Comparison of ENCODE assay signal across 11 cellular contexts in genomic region chr6:2505624-2506023, GRCh38.
DNase-seq lines count a peak whose midpoint lies in the region; ATAC-seq, FAIRE-seq and TF ChIP-seq lines count a peak whose summit lies in the region.
"Had no signal": no experiment of that assay in that cellular context is flagged by ENCODE, and none has a peak within 500 bp of the region (broad histone marks: within the 10 kb centered on the region; RNA-seq: fewer than 3 reads in every experiment).

No MANE protein-coding gene starts in this region.

- H3K27ac ChIP-seq in kidney (ENCODE audit: low read depth in 2 of 2, low read length in 2 of 2): no peak overlapping the region
- H3K27ac ChIP-seq: gastrocnemius medialis had no signal

- no peaks in the 10 kb centered on the region for H3K4me1 ChIP-seq in kidney (ENCODE audit: control insufficient read depth in 1 of 2, insufficient read depth in 1 of 2, low read depth in 1 of 2, low read length in 2 of 2)
- H3K4me1 ChIP-seq: gastrocnemius medialis had no signal

- FAIRE-seq in kidney (lab: Jason Lieb, UNC): no peak

- no peak for ATAC-seq in HG03095 (IDR thresholded peaks at IDR 0.05; ENCODE audit: unreplicated experiment)
- ATAC-seq: gastrocnemius medialis had no signal

- intact Hi-C loops in kidney (cut with DNase I): no loop called here

- H3K4me3 ChIP-seq in epithelial cell of proximal tubule (ENCODE audit: low read depth, low read length) (no peak overlapping the region), kidney (ENCODE audit: low read length in 2 of 2) (no peak overlapping the region)
- H3K4me3 ChIP-seq: gastrocnemius medialis had no signal

- DNase-seq in stimulated activated CD4-positive, alpha-beta T cell treated with anti-CD3 and anti-CD28 coated beads, Interleukin-15, amount 100 ng/mL, for 24 hours: peak; percentile 25
- DNase-seq in stimulated activated CD4-positive, alpha-beta T cell treated with anti-CD3 and anti-CD28 coated beads, Interleukin-4, amount 100 ng/mL, for 24 hours: no peak
- DNase-seq in NCI-H69 (lab: John Stamatoyannopoulos, UW) (peak; percentile 31), epithelial cell of proximal tubule (ENCODE audit: low read depth) (no peak), NCI-H2227 treated with DMSO at 0.1 percent for 48 hours (lab: John Stamatoyannopoulos, UW) (no peak), kidney (no peak), NCI-H187 treated with DMSO at 0.1 percent for 48 hours (lab: John Stamatoyannopoulos, UW) (no peak)
- DNase-seq: activated naive CD8-positive, alpha-beta T cell treated with anti-CD3 and anti-CD28 coated beads, Interleukin-2, amount 10 ng/mL, durations not matched to agents 7 days and 5 days; gastrocnemius medialis; NCI-H2081 treated with DMSO at 0.1 percent for 48 hours had no signal

- H3K9me3 ChIP-seq in kidney (ENCODE audit: control insufficient read depth in 1 of 2, low read length in 2 of 2): no peaks in the 10 kb centered on the region
- H3K9me3 ChIP-seq: gastrocnemius medialis had no signal

- H3K9ac ChIP-seq in kidney (ENCODE audit: low read length in 2 of 2): no peak overlapping the region

- H3K36me3 ChIP-seq in kidney (ENCODE audit: control insufficient read depth in 1 of 2, insufficient read depth in 2 of 2, low read length in 2 of 2): no peaks in the 10 kb centered on the region
- H3K36me3 ChIP-seq: gastrocnemius medialis had no signal

- TF ChIP-seq CTCF in epithelial cell of proximal tubule (conservative IDR thresholded peaks at IDR 0.05; ENCODE audit: low read depth, low read length) (peak; percentile 44), kidney (IDR thresholded peaks at IDR 0.05; ENCODE audit: borderline replicate concordance, extremely low read depth, insufficient read depth) (no peak)

Comparison
In these comparisons a context has a peak if more than half of its experiments do, and no peak if none do; other contexts are left out.
1. DNase-seq: peak in stimulated activated CD4-positive, alpha-beta T cell treated with anti-CD3 and anti-CD28 coated beads, Interleukin-15, amount 100 ng/mL, for 24 hours (single experiment) and NCI-H69 (single experiment); none in stimulated activated CD4-positive, alpha-beta T cell treated with anti-CD3 and anti-CD28 coated beads, Interleukin-4, amount 100 ng/mL, for 24 hours (single experiment), epithelial cell of proximal tubule (single experiment), NCI-H2227 treated with DMSO at 0.1 percent for 48 hours (single experiment), kidney (single experiment) and NCI-H187 treated with DMSO at 0.1 percent for 48 hours (single experiment).